30 cellular contexts compared by ENCODE assay signal in genomic region chr12:110992909-110993308, GRCh38. TPM values are rescaled to one million over a fixed set of nuclear protein-coding genes. Genes with fewer than 3 reads are reported as not detected.
A peak's percentile ranks its signal among the peaks of the same experiment; 100 is the strongest.
DNase-seq lines count a peak whose midpoint lies in the region; ATAC-seq, FAIRE-seq and TF ChIP-seq lines count a peak whose summit lies in the region.
"Had no signal": no experiment of that assay in that cellular context is flagged by ENCODE, and none has a peak within 500 bp of the region (broad histone marks: within the 10 kb centered on the region; RNA-seq: fewer than 3 reads in every experiment).

No MANE protein-coding gene starts in this region.

- TF ChIP-seq RAD21 in HepG2 (CRISPR knock-in tag; IDR thresholded peaks at IDR 0.05), result no peak

- ATAC-seq in HepG2 (no peak), right lobe of liver (no peak)
- ATAC-seq: Panc1 had no signal

- no TSS peak for BruUV-seq in HepG2 (replicated peaks; lab: Mats Ljungman, UMichigan)

- no peaks in the 10 kb centered on the region for H3K36me3 ChIP-seq in HepG2 (replicated peaks in 1 of 2; ENCODE audit: control insufficient read depth in 1 of 2, insufficient read depth in 2 of 2, low read length in 2 of 2)
- H3K36me3 ChIP-seq in right lobe of liver, result no peaks in the 10 kb centered on the region
- no peaks in the 10 kb centered on the region for H3K36me3 ChIP-seq in osteoblast (ENCODE audit: insufficient read depth, low read length)

- intact Hi-C loops in HepG2 (cut with micrococcal nuclease; ENCODE audit: unreplicated experiment) (no loop called here), right lobe of liver (cut with DNase I) (no loop called here)
- intact Hi-C loops in activated T-helper 2 cell treated with anti-CD3 and anti-CD28 coated beads, Interferon-gamma antibody, Interleukin-2, Interleukin-4, amounts not matched to agents 10 μg/mL and 5 μg/mL and 100 μg/mL, durations not matched to agents 14 hours and 24 hours and 36 hours (cut with micrococcal nuclease), result no loop called here

- H3K79me2 ChIP-seq in HepG2 (ENCODE audit: insufficient read depth, low read length), result no peaks in the 10 kb centered on the region
- no peaks in the 10 kb centered on the region for H3K79me2 ChIP-seq in osteoblast (ENCODE audit: insufficient read depth, low read length)

- no peak overlapping the region for H3K4me2 ChIP-seq in HepG2 (ENCODE audit: low read depth, low read length)
- no peak overlapping the region for H3K4me2 ChIP-seq in osteoblast (ENCODE audit: insufficient read depth, low read length)

- H2AFZ ChIP-seq in HepG2 (ENCODE audit: low read length), result no peak overlapping the region
- no peak overlapping the region for H2AFZ ChIP-seq in osteoblast (ENCODE audit: low read length)

- peaks cover 7% of the 10 kb centered on the region for H3K9me3 ChIP-seq in HepG2 (ENCODE audit: low read length)
- H3K9me3 ChIP-seq in right lobe of liver, result no peaks in the 10 kb centered on the region
- H3K9me3 ChIP-seq in osteoblast (ENCODE audit: low read depth, low read length), result no peaks in the 10 kb centered on the region

- in situ Hi-C loops in HepG2 (cut with HindIII; ENCODE audit: extremely low pct_ligation_motif_present, low pct_unique_long_range_greater_than_20kb) (no loop called here), KBM-7 (cut with MboI; ENCODE audit: low pct_unique_long_range_greater_than_20kb, low sequenced_read_pairs) (no loop called here)

- TF ChIP-seq POLR2A in HepG2 (IDR thresholded peaks at IDR 0.05; ENCODE audit: insufficient read depth in 1 of 2, low read depth in 2 of 2, low read length in 2 of 2) (no peak), right lobe of liver (IDR thresholded peaks at IDR 0.05) (no peak)

- H3K4me3 ChIP-seq in HepG2 (replicated peaks in 1 of 3; ENCODE audit: insufficient read depth in 1 of 3, low read depth in 2 of 3, low read length in 3 of 3) (no peak overlapping the region), right lobe of liver (no peak overlapping the region), osteoblast (ENCODE audit: insufficient read depth, low read length) (no peak overlapping the region)

- POLR2A ChIA-PET in HepG2 (lab: Yijun Ruan, JAX), result no interaction called here

- no peaks in the 10 kb centered on the region for H3K36me3 Mint-ChIP-seq in activated T-helper 2 cell treated with anti-CD3 and anti-CD28 coated beads, Interferon-gamma antibody, Interleukin-2, Interleukin-4, amounts not matched to agents 10 μg/mL and 5 μg/mL and 100 μg/mL, durations not matched to agents 14 hours and 24 hours and 36 hours (ENCODE audit: low read depth)
- H3K36me3 Mint-ChIP-seq: CD14-positive monocyte had no signal

- no peaks in the 10 kb centered on the region for H3K4me1 Mint-ChIP-seq in activated T-helper 2 cell treated with anti-CD3 and anti-CD28 coated beads, Interferon-gamma antibody, Interleukin-2, Interleukin-4, amounts not matched to agents 10 μg/mL and 5 μg/mL and 100 μg/mL, durations not matched to agents 14 hours and 24 hours and 36 hours (ENCODE audit: low read depth)
- H3K4me1 Mint-ChIP-seq: CD14-positive monocyte; CD8-positive, alpha-beta memory T cell had no signal

- no peak overlapping the region for H3K27ac ChIP-seq in HepG2 (ENCODE audit: extremely low read length, insufficient read depth, low read length)
- no peak overlapping the region for H3K27ac ChIP-seq in right lobe of liver
- H3K27ac ChIP-seq in osteoblast (ENCODE audit: low read depth, low read length), result no peak overlapping the region
- H3K27ac ChIP-seq: RWPE1 had no signal

- no peaks in the 10 kb centered on the region for H3K27me3 Mint-ChIP-seq in activated T-helper 2 cell treated with anti-CD3 and anti-CD28 coated beads, Interferon-gamma antibody, Interleukin-2, Interleukin-4, amounts not matched to agents 10 μg/mL and 5 μg/mL and 100 μg/mL, durations not matched to agents 14 hours and 24 hours and 36 hours (ENCODE audit: low read depth)

- FAIRE-seq in HepG2 (lab: Jason Lieb, UNC), result no peak
- FAIRE-seq: A204.1, GM18507, H54, HTR-8/SVneo had no signal

- 1% methylated on average over 4 of the region's 4 CpGs for WGBS in HepG2 (ENCODE audit: low lambda C conversion rate)
- 3% methylated on average over 4 of the region's 4 CpGs for WGBS in right lobe of liver (ENCODE audit: insufficient coverage, low coverage, low lambda C conversion rate, missing lambda C conversion rate)

- no peak for DNase-seq in HepG2 (ENCODE audit: low spot score)
- DNase-seq in right lobe of liver, result no peak
- DNase-seq in KBM-7, result peak; percentile 6
- DNase-seq in SK-N-DZ (ENCODE audit: low spot score), result peak; percentile 84
- DNase-seq in osteoblast (ENCODE audit: insufficient read length, low spot score, missing footprints), result no peak
- DNase-seq in HuH-7.5 (ENCODE audit: low spot score), result no peak
- DNase-seq in midbrain (lab: John Stamatoyannopoulos, UW), result no peak
- no peak for DNase-seq in activated T-helper 2 cell treated with anti-CD3 and anti-CD28 coated beads, Interferon-gamma antibody, Interleukin-2, Interleukin-4, amounts not matched to agents 10 μg/mL and 5 μg/mL and 100 μg/mL, durations not matched to agents 14 hours and 24 hours and 36 hours (ENCODE audit: low spot score)
- DNase-seq: AML-193; CD8-positive, alpha-beta memory T cell; DMS53; IMR-90; NCI-H1105; NCI-H1436 treated with DMSO at 0.1 percent for 48 hours; NCI-H187 treated with DMSO at 0.1 percent for 48 hours; NCI-H2107; NCI-H446; NCI-H524 treated with DMSO at 0.1 percent for 48 hours; SHP77; SW 1271 had no signal

- CTCF ChIA-PET in HepG2 (lab: Yijun Ruan, JAX; ENCODE audit: low intra/inter-chr PET ratio, low total read pairs), result no interaction called here

- TF ChIP-seq EP300 in HepG2 (IDR thresholded peaks at IDR 0.05; ENCODE audit: low read depth in 2 of 2, low read length in 2 of 2) (no peak), HepG2 (CRISPR knock-in tag; IDR thresholded peaks at IDR 0.05; ENCODE audit: borderline replicate concordance) (no peak)

- H3K9me3 Mint-ChIP-seq in activated T-helper 2 cell treated with anti-CD3 and anti-CD28 coated beads, Interferon-gamma antibody, Interleukin-2, Interleukin-4, amounts not matched to agents 10 μg/mL and 5 μg/mL and 100 μg/mL, durations not matched to agents 14 hours and 24 hours and 36 hours, result peaks cover 5% of the 10 kb centered on the region

- no peak overlapping the region for H3K27ac Mint-ChIP-seq in activated T-helper 2 cell treated with anti-CD3 and anti-CD28 coated beads, Interferon-gamma antibody, Interleukin-2, Interleukin-4, amounts not matched to agents 10 μg/mL and 5 μg/mL and 100 μg/mL, durations not matched to agents 14 hours and 24 hours and 36 hours
- H3K27ac Mint-ChIP-seq: CD14-positive monocyte; CD8-positive, alpha-beta memory T cell; T-helper 1 cell treated with Interleukin-12 subunit alpha and Interleukin-12 subunit beta and Interleukin-4 antibody, amounts not matched to agents 30 μg/mL and 1 μg/mL, for 36 hours had no signal

- no peak overlapping the region for H3K4me3 Mint-ChIP-seq in activated T-helper 2 cell treated with anti-CD3 and anti-CD28 coated beads, Interferon-gamma antibody, Interleukin-2, Interleukin-4, amounts not matched to agents 10 μg/mL and 5 μg/mL and 100 μg/mL, durations not matched to agents 14 hours and 24 hours and 36 hours (ENCODE audit: low read depth)
- H3K4me3 Mint-ChIP-seq: CD14-positive monocyte; CD8-positive, alpha-beta memory T cell; T-helper 1 cell treated with Interleukin-12 subunit alpha and Interleukin-12 subunit beta and Interleukin-4 antibody, amounts not matched to agents 30 μg/mL and 1 μg/mL, for 36 hours had no signal

- H4K20me1 ChIP-seq in HepG2 (ENCODE audit: insufficient read depth, low read length) (no peaks in the 10 kb centered on the region), osteoblast (ENCODE audit: insufficient read depth, low read length) (no peaks in the 10 kb centered on the region)

- TF ChIP-seq CTCF in HepG2 (CRISPR knock-in tag; IDR thresholded peaks at IDR 0.05), result no peak
- TF ChIP-seq CTCF in right lobe of liver (IDR thresholded peaks at IDR 0.05), result no peak
- no peak for TF ChIP-seq CTCF in osteoblast (IDR thresholded peaks at IDR 0.05; ENCODE audit: extremely low read depth, low read depth, low read length)

- H3K4me1 ChIP-seq in HepG2 (ENCODE audit: insufficient read depth, low read length) (no peaks in the 10 kb centered on the region), right lobe of liver (no peaks in the 10 kb centered on the region), osteoblast (ENCODE audit: insufficient read depth, low read length) (no peaks in the 10 kb centered on the region)

- peaks cover 0 to 10% of the 10 kb centered on the region in 2 experiments; a peak in 2 of 5 replicates for H3K27me3 ChIP-seq in HepG2 (ENCODE audit: control insufficient read depth in 1 of 2, insufficient read depth in 2 of 2, low read length in 2 of 2)
- no peaks in the 10 kb centered on the region for H3K27me3 ChIP-seq in right lobe of liver
- no peaks in the 10 kb centered on the region for H3K27me3 ChIP-seq in osteoblast (ENCODE audit: insufficient read depth, low read length)

- no peak overlapping the region for H3K9ac ChIP-seq in HepG2 (ENCODE audit: insufficient read depth, low read depth, low read length)

RNA-seq across cellular contexts. Expression of gene CUX2, which starts 41.1 kb away (rescaled TPM):
- total RNA-seq in HepG2 (2016; rRNA removed; fragmentation: Illumina TruSeq; extraction: Trizol) (not detected in 2 replicates), right lobe of liver (10 to 100 TPM in 5 of 6 experiments, 1 to 10 TPM in 1; 7.2 to 50.5 (median 16.7) TPM), osteoblast (not detected in 2 replicates)
- total RNA-seq in HepG2 (2016; cell fraction: cytosol; rRNA removed; fragmentation: Illumina TruSeq; extraction: Trizol; ENCODE audit: low read depth), result not detected in 2 replicates
- not detected in 2 replicates for total RNA-seq in HepG2 (2016; cell fraction: insoluble cytoplasmic fraction; rRNA removed; fragmentation: Illumina TruSeq; extraction: Trizol)
- total RNA-seq in HepG2 (2016; cell fraction: membrane; rRNA removed; fragmentation: Illumina TruSeq; extraction: Trizol), result not detected in 2 replicates
- total RNA-seq in HepG2 (2016; cell fraction: nucleus; rRNA removed; fragmentation: Illumina TruSeq; extraction: Trizol), result not detected in 2 replicates
- not detected in 2 replicates for polyA plus RNA-seq in HepG2 (2011; rRNA removed)
- polyA plus RNA-seq in HepG2 (2011; cell fraction: cytosol; rRNA removed), result not detected in 2 replicates
- polyA plus RNA-seq in HepG2 (2011; cell fraction: nucleus; rRNA removed), result not detected in 2 replicates
- not detected in 2 replicates for polyA plus RNA-seq in HepG2 (2012)
- polyA plus RNA-seq in HepG2 (2016; cell fraction: cytosol; fragmentation: Illumina TruSeq; extraction: Trizol; ENCODE audit: low read depth), result not detected in 2 replicates
- not detected in 2 replicates for polyA plus RNA-seq in HepG2 (2016; cell fraction: insoluble cytoplasmic fraction; fragmentation: Illumina TruSeq; extraction: Trizol; ENCODE audit: low read depth)
- polyA plus RNA-seq in HepG2 (2016; cell fraction: membrane; fragmentation: Illumina TruSeq; extraction: Trizol; ENCODE audit: low read depth), result not detected in 2 replicates
- not detected in 2 replicates for polyA plus RNA-seq in HepG2 (2016; cell fraction: nucleus; fragmentation: Illumina TruSeq; extraction: Trizol; ENCODE audit: insufficient read depth, low read depth)
- polyA minus RNA-seq in HepG2 (2011; rRNA and poly(A)+ RNA removed; ENCODE audit: low replicate concordance), result not detected in 2 replicates
- polyA minus RNA-seq in HepG2 (2011; cell fraction: cytosol; rRNA and poly(A)+ RNA removed), result not detected in 2 replicates
- polyA minus RNA-seq in HepG2 (2011; cell fraction: nucleus; rRNA and poly(A)+ RNA removed), result not detected in 2 replicates
- 7.8 and 8.0 TPM in 2 replicates for polyA plus RNA-seq in SK-N-DZ (2014; cell fraction: cytosol; rRNA removed)
- polyA plus RNA-seq in SK-N-DZ (2014; cell fraction: nucleus; rRNA removed), result 4.2 and 11.8 TPM in 2 replicates
- not detected in 2 replicates for total RNA-seq in activated T-helper 2 cell treated with anti-CD3 and anti-CD28 coated beads, Interferon-gamma antibody, Interleukin-2, Interleukin-4, amounts not matched to agents 10 μg/mL and 5 μg/mL and 100 μg/mL, durations not matched to agents 14 hours and 24 hours and 36 hours
- total RNA-seq: CD8-positive, alpha-beta memory T cell; IMR-90; M059J; SK-MEL-5 had no signal
- polyA plus RNA-seq: CD14-positive monocyte; CD8-positive, alpha-beta memory T cell; IMR-90 had no signal

Comparison
In these comparisons a context has a peak if more than half of its experiments do, and no peak if none do; other contexts are left out.
1. DNase-seq: peak in KBM-7 (single experiment) and SK-N-DZ (single experiment); none in HepG2 (single experiment), right lobe of liver (0 of 3), osteoblast (single experiment), HuH-7.5 (single experiment), midbrain (single experiment) and activated T-helper 2 cell treated with anti-CD3 and anti-CD28 coated beads, Interferon-gamma antibody, Interleukin-2, Interleukin-4, amounts not matched to agents 10 μg/mL and 5 μg/mL and 100 μg/mL, durations not matched to agents 14 hours and 24 hours and 36 hours (single experiment).